Comparison of ENCODE assay signal across 1 cellular context in genomic region chr9:104842698-104843097, GRCh38.
TF ChIP-seq lines count a peak whose summit lies in the region.

No MANE protein-coding gene starts in this region.

TF ChIP-seq in WTC11, 78 proteins besides CTCF, POLR2A, EP300 and RAD21 (continued from another document):
- TF ChIP-seq ZBTB43 (CRISPR knock-in tag; IDR thresholded peaks at IDR 0.05) = no peak
- TF ChIP-seq AR (CRISPR knock-in tag; IDR thresholded peaks at IDR 0.05) = no peak
